16 cellular contexts compared by ENCODE assay signal in genomic region chr3:49617390-49618013, GRCh38. TPM values are rescaled to one million over a fixed set of nuclear protein-coding genes. Genes with fewer than 3 reads are reported as not detected.
DNase-seq lines count a peak whose midpoint lies in the region; ATAC-seq, FAIRE-seq and TF ChIP-seq lines count a peak whose summit lies in the region.
"Had no signal": no experiment of that assay in that cellular context is flagged by ENCODE, and none has a peak within 500 bp of the region (broad histone marks: within the 10 kb centered on the region; RNA-seq: fewer than 3 reads in every experiment).

No MANE protein-coding gene starts in this region.

- H3K4me2 ChIP-seq in IMR-90 (ENCODE audit: low read depth, low read length), result no peak overlapping the region
- no peak overlapping the region for H3K4me2 ChIP-seq in H1 (ENCODE audit: insufficient read depth in 1 of 2, low read depth in 2 of 2, low read length in 2 of 2)

- H3K14ac ChIP-seq in IMR-90 (replicated peaks; ENCODE audit: low read depth, low read length), result no peak overlapping the region
- no peak overlapping the region for H3K14ac ChIP-seq in H1 (ENCODE audit: insufficient read length)

- H3K9me3 Mint-ChIP-seq in mesothelial cell of epicardium, result peaks cover under 1% of the 10 kb centered on the region

- H3K9ac ChIP-seq in IMR-90 (ENCODE audit: low read depth, low read length) (no peak overlapping the region), H1 (replicated peaks in 1 of 4; ENCODE audit: extremely low read depth in 1 of 4, low read depth in 3 of 4, low read length in 3 of 4) (no peak overlapping the region)

- no peak overlapping the region for H2BK20ac ChIP-seq in IMR-90 (ENCODE audit: low read depth, low read length)
- H2BK20ac ChIP-seq in H1 (ENCODE audit: low read length), result no peak overlapping the region

- H2BK5ac ChIP-seq in IMR-90 (ENCODE audit: low read depth, low read length, poor library complexity, severe bottlenecking) (no peak overlapping the region), H1 (ENCODE audit: low read depth, low read length) (no peak overlapping the region)

- H3K36me3 Mint-ChIP-seq in mesothelial cell of epicardium, result no peaks in the 10 kb centered on the region

- H3K56ac ChIP-seq in IMR-90 (ENCODE audit: extremely low read depth, insufficient read depth, low read length), result no peak overlapping the region
- H3K56ac ChIP-seq in H1 (replicated peaks; ENCODE audit: insufficient read length, low read depth, low read length), result no peak overlapping the region

- H3K79me1 ChIP-seq in IMR-90 (ENCODE audit: low read depth in 1 of 2, low read length in 2 of 2) (no peaks in the 10 kb centered on the region), H1 (ENCODE audit: low read depth, low read length) (no peaks in the 10 kb centered on the region)

- H3K36me3 ChIP-seq in IMR-90 (ENCODE audit: control insufficient read depth, insufficient read depth, low read length), result no peaks in the 10 kb centered on the region
- no peaks in the 10 kb centered on the region for H3K36me3 ChIP-seq in H1 (ENCODE audit: control insufficient read depth in 2 of 4, insufficient read depth in 4 of 4, low read length in 3 of 4)

- no CpG with 5 or more reads among the region's 7 CpGs for WGBS in IMR-90 (ENCODE audit: extremely low coverage in 2 of 2, insufficient read length in 1 of 2), 2 experiments
- 84% methylated on average over 7 of the region's 7 CpGs; no CpG with 5 or more reads in 1 of the 2 experiments for WGBS in H1 (ENCODE audit: extremely low coverage in 1 of 2, insufficient coverage in 1 of 2, insufficient read length in 1 of 2, insufficient replicate concordance in 2 of 2, low coverage in 1 of 2, low lambda C conversion rate in 2 of 2, missing lambda C conversion rate in 1 of 2), 2 experiments

- no peak for ATAC-seq in IMR-90 (ENCODE audit: low read depth)
- ATAC-seq in sciatic nerve, result no peak
- no peak for ATAC-seq in HG03159 (IDR thresholded peaks at IDR 0.05; ENCODE audit: unreplicated experiment)
- ATAC-seq: HepG2 had no signal

- intact Hi-C loops in IMR-90 (cut with micrococcal nuclease) (loop anchor here (5.0 kb wide), 1 partner anchor 50 kb away; no protein-coding TSS in a partner anchor), sciatic nerve (cut with DNase I) (no loop called here)

- no peaks in the 10 kb centered on the region; the same call in 1 of the 2 replicates for H3K23me2 ChIP-seq in H1 (ENCODE audit: low read depth, low read length)

- H3K4me3 ChIP-seq in IMR-90 (ENCODE audit: insufficient read depth, low read depth, low read length) (no peak overlapping the region), H1 (ENCODE audit: extremely low read depth in 1 of 4, insufficient read depth in 2 of 4, low read depth in 3 of 4, low read length in 4 of 4) (no peak overlapping the region), foreskin fibroblast (ENCODE audit: low read depth in 1 of 2, low read length in 2 of 2) (no peak overlapping the region)

- no peak overlapping the region for H4K8ac ChIP-seq in IMR-90 (ENCODE audit: low read depth in 2 of 2, low read length in 2 of 2)
- H4K8ac ChIP-seq in H1 (ENCODE audit: extremely low read depth, insufficient read depth, low read length), result no peak overlapping the region; the same call in 1 of the 2 replicates

- H3K9me1 ChIP-seq in IMR-90 (ENCODE audit: insufficient read depth, low read length), result no peaks in the 10 kb centered on the region; the same call in 1 of the 2 replicates

- no peak overlapping the region for H3K27ac ChIP-seq in IMR-90 (ENCODE audit: insufficient read depth, low read length)
- H3K27ac ChIP-seq in H1 (ENCODE audit: low read depth, low read length), result no peak overlapping the region

- TF ChIP-seq RAD21 in IMR-90 (IDR thresholded peaks at IDR 0.05; ENCODE audit: low read length), result no peak
- no peak for TF ChIP-seq RAD21 in H1 (IDR thresholded peaks at IDR 0.05 in 1 of 2, conservative IDR thresholded peaks at IDR 0.05 in 1 of 2; ENCODE audit: low read depth in 2 of 2, low read length in 2 of 2)

- H2AK5ac ChIP-seq in IMR-90 (ENCODE audit: low read depth, low read length), result no peak overlapping the region
- no peak overlapping the region for H2AK5ac ChIP-seq in H1 (ENCODE audit: low read depth, low read length)

- peaks cover 20% of the 10 kb centered on the region for H3K4me1 Mint-ChIP-seq in mesothelial cell of epicardium
- H3K4me1 Mint-ChIP-seq: B cell had no signal

- TF ChIP-seq POLR2A in IMR-90 (IDR thresholded peaks at IDR 0.05; ENCODE audit: low read depth, low read length), result no peak
- no peak for TF ChIP-seq POLR2A in H1 (IDR thresholded peaks at IDR 0.05; ENCODE audit: control extremely low read depth in 1 of 2, low read depth in 2 of 2, low read length in 2 of 2)

- H3K79me2 ChIP-seq in H1 (ENCODE audit: control insufficient read depth in 1 of 2, insufficient read depth in 2 of 2, low read length in 2 of 2), result no peaks in the 10 kb centered on the region

- H3K18ac ChIP-seq in IMR-90 (ENCODE audit: low read depth, low read length) (no peak overlapping the region), H1 (ENCODE audit: extremely low read depth, low read length) (no peak overlapping the region)

- H2AFZ ChIP-seq in IMR-90 (replicated peaks; ENCODE audit: low read length, poor library complexity) (peak overlapping the region; percentile 29), H1 (ENCODE audit: low read length) (no peak overlapping the region)

- no peaks in the 10 kb centered on the region for H3K9me3 ChIP-seq in IMR-90 (ENCODE audit: control insufficient read depth, insufficient read depth, low read length)
- H3K9me3 ChIP-seq in H1 (ENCODE audit: insufficient read depth in 2 of 2, low read depth in 1 of 2, low read length in 1 of 2), result no peaks in the 10 kb centered on the region

- CTCF ChIA-PET in IMR-90 (lab: Yijun Ruan, JAX) (no interaction called here), H1 (lab: Charles Lee; ENCODE audit: partially characterized antibody) (interaction anchor here (0.6 to 1.8 kb wide), 5 partner anchors 10 to 86 kb away, joined by 3 to 6 read pairs (median 3); no protein-coding TSS in a partner anchor)

- peak overlapping the region; percentile 44 for H3K27ac Mint-ChIP-seq in mesothelial cell of epicardium
- H3K27ac Mint-ChIP-seq: B cell; CD4-positive, alpha-beta T cell had no signal

- H3K27me3 ChIP-seq in IMR-90 (ENCODE audit: control insufficient read depth, insufficient read depth, low read length), result peaks cover 21% of the 10 kb centered on the region
- no peaks in the 10 kb centered on the region; a peak in 2 of 7 replicates for H3K27me3 ChIP-seq in H1 (replicated peaks in 1 of 4; ENCODE audit: control insufficient read depth in 3 of 4, extremely low read depth in 1 of 4, insufficient read depth in 3 of 4, low read length in 3 of 4)

- dilution Hi-C loops in IMR-90 (cut with HindIII; ENCODE audit: low sequenced_read_pairs, unreplicated experiment), result no loop called here

- H2BK15ac ChIP-seq in IMR-90 (ENCODE audit: low read depth, low read length), result no peak overlapping the region
- no peak overlapping the region for H2BK15ac ChIP-seq in H1 (ENCODE audit: low read length)

- no peak overlapping the region for H2AK9ac ChIP-seq in IMR-90 (replicated peaks; ENCODE audit: low read depth, low read length, poor library complexity)

- no peak overlapping the region for H3K4me3 Mint-ChIP-seq in mesothelial cell of epicardium
- H3K4me3 Mint-ChIP-seq: B cell; CD4-positive, alpha-beta T cell had no signal

- FAIRE-seq in H1 (lab: Jason Lieb, UNC), result no peak
- FAIRE-seq: A204.1, H54, HepG2, HTR-8/SVneo had no signal

- POLR2A ChIA-PET in IMR-90 (lab: Charles Lee; ENCODE audit: unreplicated experiment), result no interaction called here
- POLR2A ChIA-PET in H1 (lab: Charles Lee; ENCODE audit: partially characterized antibody), result no interaction called here

- H2BK120ac ChIP-seq in IMR-90 (ENCODE audit: low read depth, low read length), result no peak overlapping the region
- no peak overlapping the region for H2BK120ac ChIP-seq in H1 (replicated peaks; ENCODE audit: low read depth, low read length)

- in situ Hi-C loops in IMR-90 (cut with MboI; ENCODE audit: low sequenced_read_pairs), result no loop called here

- H4K5ac ChIP-seq in IMR-90 (ENCODE audit: low read depth, low read length), result no peak overlapping the region
- H4K5ac ChIP-seq in H1 (ENCODE audit: insufficient read length, low read depth, low read length), result no peak overlapping the region

- no TSS peak for BruUV-seq in IMR-90 (replicated peaks; lab: Mats Ljungman, UMichigan)

- H3K4me1 ChIP-seq in IMR-90 (ENCODE audit: control insufficient read depth, insufficient read depth, low read length) (peaks cover 5% of the 10 kb centered on the region), H1 (replicated peaks in 1 of 4; ENCODE audit: control insufficient read depth in 3 of 4, insufficient read depth in 4 of 4, low read length in 3 of 4) (peaks cover 0 to 7% (median 4%) of the 10 kb centered on the region in 4 experiments; a peak in 4 of 7 replicates)

- peak overlapping the region; percentile 43; the same call in 1 of the 2 replicates for H2BK12ac ChIP-seq in H1 (ENCODE audit: low read depth, low read length)

- TF ChIP-seq EP300 in H1 (IDR thresholded peaks at IDR 0.05; ENCODE audit: borderline replicate concordance in 1 of 2, low read depth in 2 of 2, low read length in 2 of 2), result no peak

- peaks cover 18% of the 10 kb centered on the region for H3K27me3 Mint-ChIP-seq in mesothelial cell of epicardium (ENCODE audit: low read depth)
- H3K27me3 Mint-ChIP-seq: CD4-positive, alpha-beta T cell had no signal

- TF ChIP-seq CTCF in IMR-90 (conservative IDR thresholded peaks at IDR 0.05; ENCODE audit: low read depth, low read length) (no peak), H1 (IDR thresholded peaks at IDR 0.05; ENCODE audit: control extremely low read depth in 1 of 3, insufficient read depth in 1 of 3, low read depth in 1 of 3, low read length in 3 of 3) (no peak), mesothelial cell of epicardium (IDR thresholded peaks at IDR 0.05; ENCODE audit: unreplicated experiment) (no peak), foreskin fibroblast (IDR thresholded peaks at IDR 0.05; ENCODE audit: low read depth, low read length) (no peak)

- H4K20me1 ChIP-seq in IMR-90 (ENCODE audit: insufficient read depth, low read length), result no peaks in the 10 kb centered on the region
- H4K20me1 ChIP-seq in H1 (replicated peaks in 1 of 2; ENCODE audit: control insufficient read depth in 1 of 2, insufficient read depth in 2 of 2, low read length in 2 of 2), result no peaks in the 10 kb centered on the region

- DNase-seq in IMR-90, result no peak
- no peak for DNase-seq in H1 (ENCODE audit: low read depth in 1 of 2, low spot score in 2 of 2)
- no peak for DNase-seq in mesothelial cell of epicardium (ENCODE audit: low spot score in 2 of 2, unreplicated experiment in 2 of 2)
- DNase-seq in sciatic nerve (ENCODE audit: low spot score), result peak; percentile 44
- no peak for DNase-seq in foreskin fibroblast
- DNase-seq in NOMO-1 (lab: John Stamatoyannopoulos, UW; ENCODE audit: unreplicated experiment in 2 of 2), result no peak
- DNase-seq: C1 segment of cervical spinal cord; Calu3; CD4-positive, alpha-beta T cell; DMS 273 treated with DMSO at 0.1 percent for 48 hours had no signal

- H3K4ac ChIP-seq in IMR-90 (ENCODE audit: low read depth, low read length) (no peak overlapping the region), H1 (replicated peaks; ENCODE audit: insufficient read length, low read depth, low read length) (no peak overlapping the region)

- H3K23ac ChIP-seq in IMR-90 (ENCODE audit: low read depth, low read length) (no peak overlapping the region), H1 (ENCODE audit: insufficient read length) (no peak overlapping the region)

- H4K91ac ChIP-seq in IMR-90 (ENCODE audit: insufficient read depth, low read depth, low read length) (no peak overlapping the region), H1 (replicated peaks; ENCODE audit: insufficient read length, low read length) (no peak overlapping the region)

RNA-seq across cellular contexts. Expression of gene APEH, which starts 56.6 kb away (rescaled TPM):
- total RNA-seq in IMR-90 (2012; rRNA removed) (116 and 142 TPM in 2 replicates), mesothelial cell of epicardium (111 to 118 TPM (median 115 TPM) in 3 replicates), sciatic nerve (51.0 TPM)
- polyA plus RNA-seq in IMR-90 (2012; rRNA removed) (84.3 and 89.2 TPM in 2 replicates), H1 (2011; rRNA removed) (260 and 275 TPM in 2 replicates)
- polyA plus RNA-seq in IMR-90 (2012; cell fraction: cytosol; rRNA removed), result 47.3 and 89.1 TPM in 2 replicates
- 86.8 and 174 TPM in 2 replicates for polyA plus RNA-seq in IMR-90 (2012; cell fraction: nucleus; rRNA removed; ENCODE audit: low replicate concordance)
- total RNA-seq in H1 (2021; fragmentation: NEBNext Ultra II Directional; extraction: Animal tissue kit (Norgen Biotek cat#: 25700)), result 222 and 236 TPM in 2 replicates
- polyA plus RNA-seq in H1 (2011; cell fraction: cytosol; rRNA removed), result 237 TPM
- polyA plus RNA-seq in H1 (2011; cell fraction: nucleus; rRNA removed), result 509 TPM
- polyA plus RNA-seq in H1 (2012, experiment 1 of 2), result 188 to 293 TPM (median 261 TPM) in 4 replicates
- polyA plus RNA-seq in H1 (2012, experiment 2 of 2), result 246 TPM
- 99.8 TPM for polyA plus RNA-seq in H1 (2013, experiment 1 of 2)
- polyA plus RNA-seq in H1 (2013, experiment 2 of 2), result 92.7 TPM
- 303 and 366 TPM in 2 replicates for polyA minus RNA-seq in H1 (2011; rRNA and poly(A)+ RNA removed)
- 156 TPM for polyA minus RNA-seq in H1 (2011; cell fraction: cytosol; rRNA and poly(A)+ RNA removed)
- polyA minus RNA-seq in H1 (2011; cell fraction: nucleus; rRNA and poly(A)+ RNA removed), result 198 TPM
